ENCODE assay signal across 34 cellular contexts in the genomic region with DNA sequence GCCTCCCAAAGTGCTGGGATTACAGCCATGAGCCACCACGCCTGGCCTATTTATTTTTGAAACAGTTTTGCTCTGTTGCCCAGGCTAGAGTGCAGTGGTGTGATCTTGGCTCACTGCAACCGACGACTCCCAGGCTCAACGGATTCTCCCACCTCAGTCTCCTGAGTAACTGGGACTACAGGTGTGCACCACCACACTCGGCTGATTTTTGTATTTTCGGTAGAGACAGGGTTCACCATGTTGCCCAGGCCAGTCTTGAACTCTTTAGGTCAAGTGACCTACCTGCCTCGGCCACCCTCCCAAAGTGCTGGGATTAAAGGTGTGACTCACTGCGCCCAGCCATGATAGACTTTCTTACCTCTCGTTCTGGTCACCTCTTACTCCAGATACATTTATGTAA.
"Had no signal": no experiment of that assay in that cellular context is flagged by ENCODE, and none has a peak within 500 bp of the region (broad histone marks: within the 10 kb centered on the region; RNA-seq: fewer than 3 reads in every experiment).

No MANE protein-coding gene starts in this region.

- FAIRE-seq: keratinocyte, TTC549 had no signal

- H3K9me3 ChIP-seq: SK-N-SH, tibial nerve had no signal

- H3K4me3 Mint-ChIP-seq: activated CD4-positive, alpha-beta T cell treated with anti-CD3 and anti-CD28 coated beads, Interleukin-2, amount 10 ng/mL, durations not matched to agents 7 days and 5 days; activated CD8-positive, alpha-beta T cell treated with anti-CD3 and anti-CD28 coated beads, Interleukin-2, amount 10 ng/mL, durations not matched to agents 7 days and 5 days; activated naive CD4-positive, alpha-beta T cell treated with anti-CD3 and anti-CD28 coated beads, Interleukin-2, amount 50 U/mL, for 24 hours; effector memory CD8-positive, alpha-beta T cell; naive thymus-derived CD4-positive, alpha-beta T cell; neural crest cell; T-helper 1 cell treated with Interleukin-12 subunit alpha and Interleukin-12 subunit beta and Interleukin-4 antibody, amounts not matched to agents 30 μg/mL and 1 μg/mL, for 36 hours had no signal

- H3K4me1 ChIP-seq: parathyroid adenoma had no signal

- H3K4me2 ChIP-seq: SK-N-SH had no signal

- H3K27me3 ChIP-seq: cardiac muscle cell, dorsolateral prefrontal cortex, tibial nerve had no signal

- H3K9me3 Mint-ChIP-seq: activated CD4-positive, alpha-beta T cell treated with anti-CD3 and anti-CD28 coated beads, Interleukin-2, amount 10 ng/mL, durations not matched to agents 7 days and 5 days; activated naive CD4-positive, alpha-beta T cell treated with anti-CD3 and anti-CD28 coated beads, Interleukin-2, amount 50 U/mL, for 24 hours; activated T-helper 2 cell treated with anti-CD3 and anti-CD28 coated beads, Interferon-gamma antibody, Interleukin-2, Interleukin-4, amounts not matched to agents 10 μg/mL and 5 μg/mL and 100 μg/mL, durations not matched to agents 14 hours and 24 hours and 36 hours; effector memory CD8-positive, alpha-beta T cell; naive thymus-derived CD4-positive, alpha-beta T cell; neural crest cell; T-helper 1 cell treated with Interleukin-12 subunit alpha and Interleukin-12 subunit beta and Interleukin-4 antibody, amounts not matched to agents 30 μg/mL and 1 μg/mL, for 36 hours had no signal

- H3K27me3 Mint-ChIP-seq: activated CD4-positive, alpha-beta T cell treated with anti-CD3 and anti-CD28 coated beads, Interleukin-2, amount 10 ng/mL, durations not matched to agents 7 days and 5 days; activated naive CD4-positive, alpha-beta T cell treated with anti-CD3 and anti-CD28 coated beads, Interleukin-2, amount 50 U/mL, for 24 hours; effector memory CD8-positive, alpha-beta T cell; naive thymus-derived CD4-positive, alpha-beta T cell had no signal

- H3K4me1 Mint-ChIP-seq: activated naive CD4-positive, alpha-beta T cell treated with anti-CD3 and anti-CD28 coated beads, Interleukin-2, amount 50 U/mL, for 24 hours had no signal

- ATAC-seq: activated CD8-positive, alpha-beta T cell treated with anti-CD3 and anti-CD28 coated beads, Interleukin-2, amount 10 ng/mL, durations not matched to agents 7 days and 5 days; effector memory CD8-positive, alpha-beta T cell; esophagus mucosa; left cardiac atrium; left ventricle myocardium superior; naive thymus-derived CD4-positive, alpha-beta T cell; right cardiac atrium had no signal

- H3K4me3 ChIP-seq: cardiac muscle cell, coronary artery, dorsolateral prefrontal cortex, tibial nerve had no signal

- DNase-seq: activated CD4-positive, alpha-beta T cell treated with anti-CD3 and anti-CD28 coated beads, Interleukin-2, amount 10 ng/mL, durations not matched to agents 7 days and 5 days; activated CD4-positive, CD25-positive, alpha-beta regulatory T cell treated with anti-CD3 and anti-CD28 coated beads, Interleukin-2, amount 50 U/mL, for 72 hours; activated CD8-positive, alpha-beta T cell treated with anti-CD3 and anti-CD28 coated beads, Interleukin-2, amount 10 ng/mL, durations not matched to agents 7 days and 5 days; activated T-cell treated with anti-CD3 and anti-CD28 coated beads, Interleukin-2, amount 50 U/mL, for 48 hours; anterior cingulate cortex; dorsolateral prefrontal cortex; effector memory CD8-positive, alpha-beta T cell; foreskin fibroblast; head of caudate nucleus; hippocampal formation; left cardiac atrium; left ventricle myocardium superior; mammary epithelial cell; midbrain; naive thymus-derived CD4-positive, alpha-beta T cell; occipital lobe; right cardiac atrium; SK-N-SH; stimulated activated CD4-positive, alpha-beta T cell treated with anti-CD3 and anti-CD28 coated beads, Interleukin-15, amount 100 ng/mL, for 24 hours; stimulated activated naive CD4-positive, alpha-beta T cell treated with Interleukin-2 at 50 U/mL for 16 hours; SW 1271; T-helper 9 cell; WERI-Rb-1 had no signal

- H3K79me2 ChIP-seq: parathyroid adenoma had no signal

- H3K27ac ChIP-seq: cardiac muscle cell, coronary artery, dorsolateral prefrontal cortex, parathyroid adenoma, tibial nerve, WERI-Rb-1 had no signal

- H3K27ac Mint-ChIP-seq: activated CD4-positive, alpha-beta T cell treated with anti-CD3 and anti-CD28 coated beads, Interleukin-2, amount 10 ng/mL, durations not matched to agents 7 days and 5 days; activated CD8-positive, alpha-beta T cell treated with anti-CD3 and anti-CD28 coated beads, Interleukin-2, amount 10 ng/mL, durations not matched to agents 7 days and 5 days; activated naive CD4-positive, alpha-beta T cell treated with anti-CD3 and anti-CD28 coated beads, Interleukin-2, amount 50 U/mL, for 24 hours; activated T-helper 2 cell treated with anti-CD3 and anti-CD28 coated beads, Interferon-gamma antibody, Interleukin-2, Interleukin-4, amounts not matched to agents 10 μg/mL and 5 μg/mL and 100 μg/mL, durations not matched to agents 14 hours and 24 hours and 36 hours; T-helper 1 cell treated with Interleukin-12 subunit alpha and Interleukin-12 subunit beta and Interleukin-4 antibody, amounts not matched to agents 30 μg/mL and 1 μg/mL, for 36 hours had no signal

- H3K9ac ChIP-seq: parathyroid adenoma, SK-N-SH had no signal

- H2AFZ ChIP-seq: parathyroid adenoma had no signal
